Comparison of ENCODE assay signal across 19 cellular contexts in genomic region chr6:156556830-156557229, GRCh38.
DNase-seq lines count a peak whose midpoint lies in the region; ATAC-seq and TF ChIP-seq lines count a peak whose summit lies in the region.
"Had no signal": no experiment of that assay in that cellular context is flagged by ENCODE, and none has a peak within 500 bp of the region (broad histone marks: within the 10 kb centered on the region; RNA-seq: fewer than 3 reads in every experiment).

No MANE protein-coding gene starts in this region.

- H3K4me3 ChIP-seq in endodermal cell (ENCODE audit: low read length) (no peak overlapping the region), stomach smooth muscle (ENCODE audit: low read length in 2 of 2) (no peak overlapping the region)
- H3K4me3 ChIP-seq: adrenal gland, GM23248, tibial artery had no signal

- H3K27me3 ChIP-seq in endodermal cell (ENCODE audit: control insufficient read depth, insufficient read depth, low read length, poor library complexity, severe bottlenecking) (no peaks in the 10 kb centered on the region), stomach smooth muscle (ENCODE audit: control insufficient read depth in 1 of 2, insufficient read depth in 2 of 2, low read length in 2 of 2) (no peaks in the 10 kb centered on the region)
- H3K27me3 ChIP-seq: adrenal gland, tibial artery had no signal

- H3K9me3 Mint-ChIP-seq in endodermal cell: peaks cover 32% of the 10 kb centered on the region
- H3K9me3 Mint-ChIP-seq: natural killer cell had no signal

- H3K9me3 ChIP-seq in endodermal cell (ENCODE audit: control insufficient read depth, low read length) (peaks cover 10% of the 10 kb centered on the region), stomach smooth muscle (ENCODE audit: control insufficient read depth in 2 of 2, low read length in 2 of 2) (no peaks in the 10 kb centered on the region)
- H3K9me3 ChIP-seq: adrenal gland, SK-N-SH had no signal

- H3K9ac ChIP-seq in endodermal cell (ENCODE audit: extremely low read depth, low read length, poor library complexity, severe bottlenecking) (no peak overlapping the region), stomach smooth muscle (ENCODE audit: low read length in 2 of 2) (no peak overlapping the region)
- H3K9ac ChIP-seq: GM23248, SK-N-SH had no signal

- H3K27ac ChIP-seq in endodermal cell (ENCODE audit: low read depth, low read length) (no peak overlapping the region), stomach smooth muscle (ENCODE audit: low read length) (peak overlapping the region; percentile 49)
- H3K27ac ChIP-seq: 22Rv1, adrenal gland, GM23248, tibial artery had no signal

- H3K27me3 Mint-ChIP-seq in endodermal cell (ENCODE audit: insufficient read depth): peaks cover 2% of the 10 kb centered on the region
- H3K27me3 Mint-ChIP-seq: dendritic cell treated with granulocyte-macrophage colony-stimulating factor and Interleukin-4, amounts not matched to agents 40 ng/mL and 50 ng/mL, for 4 days had no signal

- H3K27ac Mint-ChIP-seq in endodermal cell: peak overlapping the region; percentile 87
- H3K27ac Mint-ChIP-seq: dendritic cell treated with granulocyte-macrophage colony-stimulating factor and Interleukin-4, amounts not matched to agents 40 ng/mL and 50 ng/mL, for 4 days; natural killer cell; stimulated activated effector memory CD8-positive, alpha-beta T cell treated with anti-CD3 and anti-CD28 coated beads, Interleukin-12 subunit alpha, Interleukin-12 subunit beta, amount 100 ng/mL, for 72 hours had no signal

- H3K4me3 Mint-ChIP-seq in endodermal cell: no peak overlapping the region
- H3K4me3 Mint-ChIP-seq: dendritic cell treated with granulocyte-macrophage colony-stimulating factor and Interleukin-4, amounts not matched to agents 40 ng/mL and 50 ng/mL, for 4 days; natural killer cell; stimulated activated effector memory CD8-positive, alpha-beta T cell treated with anti-CD3 and anti-CD28 coated beads, Interleukin-12 subunit alpha, Interleukin-12 subunit beta, amount 100 ng/mL, for 72 hours had no signal

- no peaks in the 10 kb centered on the region for H3K4me1 ChIP-seq in endodermal cell (ENCODE audit: control insufficient read depth, insufficient read depth, low read length)
- peaks cover 10% of the 10 kb centered on the region for H3K4me1 ChIP-seq in stomach smooth muscle (ENCODE audit: control insufficient read depth, insufficient read depth, low read length)
- H3K4me1 ChIP-seq: adrenal gland, tibial artery had no signal

- no peak for ATAC-seq in HG03280 (IDR thresholded peaks at IDR 0.05; ENCODE audit: unreplicated experiment)
- ATAC-seq: natural killer cell; stimulated activated effector memory CD8-positive, alpha-beta T cell treated with anti-CD3 and anti-CD28 coated beads, Interleukin-12 subunit alpha, Interleukin-12 subunit beta, amount 100 ng/mL, for 72 hours had no signal

- H3K4me1 Mint-ChIP-seq in endodermal cell: peaks cover 38% of the 10 kb centered on the region
- H3K4me1 Mint-ChIP-seq: natural killer cell had no signal

- H3K36me3 ChIP-seq in endodermal cell (ENCODE audit: control insufficient read depth, insufficient read depth, low read length) (no peaks in the 10 kb centered on the region), stomach smooth muscle (ENCODE audit: control insufficient read depth in 2 of 2, insufficient read depth in 2 of 2, low read length in 2 of 2) (no peaks in the 10 kb centered on the region)
- H3K36me3 ChIP-seq: adrenal gland, tibial artery had no signal

- no peak for TF ChIP-seq CTCF in endodermal cell (conservative IDR thresholded peaks at IDR 0.05)

- H3K36me3 Mint-ChIP-seq in endodermal cell (ENCODE audit: low read depth): peaks cover 3% of the 10 kb centered on the region
- H3K36me3 Mint-ChIP-seq: natural killer cell; stimulated activated effector memory CD8-positive, alpha-beta T cell treated with anti-CD3 and anti-CD28 coated beads, Interleukin-12 subunit alpha, Interleukin-12 subunit beta, amount 100 ng/mL, for 72 hours had no signal

- WGBS in endodermal cell (ENCODE audit: insufficient coverage in 1 of 2, insufficient read length in 1 of 2), 2 experiments: 90 to 93% methylated on average over 4 of the region's 4 CpGs

- DNase-seq in NCI-H1092 treated with DMSO at 0.1 percent for 48 hours (lab: John Stamatoyannopoulos, UW) (peak; percentile 62), NCI-H1092 (lab: John Stamatoyannopoulos, UW) (no peak), NCI-H146 treated with DMSO at 0.1 percent for 48 hours (lab: John Stamatoyannopoulos, UW; ENCODE audit: unreplicated experiment) (peak; percentile 98), endodermal cell (no peak), OCI-M1 (lab: John Stamatoyannopoulos, UW) (no peak)
- no peak for DNase-seq in stimulated activated CD4-positive, alpha-beta T cell treated with anti-CD3 and anti-CD28 coated beads, Interleukin-4, amount 100 ng/mL, for 4 hours
- DNase-seq: activated CD4-positive, alpha-beta T cell treated with anti-CD3 and anti-CD28 coated beads, Interleukin-2, amount 50 U/mL, for 48 hours; activated gamma-delta T cell treated with Interleukin-2 at 50 U/mL for 16 hours; kidney glomerular epithelial cell; natural killer cell; SK-N-SH had no signal

Comparison
In these comparisons a context has a peak if more than half of its experiments do, and no peak if none do; other contexts are left out.
1. DNase-seq: peak in NCI-H1092 treated with DMSO at 0.1 percent for 48 hours (single experiment) and NCI-H146 treated with DMSO at 0.1 percent for 48 hours (single experiment); none in NCI-H1092 (single experiment), endodermal cell (single experiment), stimulated activated CD4-positive, alpha-beta T cell treated with anti-CD3 and anti-CD28 coated beads, Interleukin-4, amount 100 ng/mL, for 4 hours (0 of 2) and OCI-M1 (single experiment).